ENCODE assay signal across 25 cellular contexts in the genomic region with DNA sequence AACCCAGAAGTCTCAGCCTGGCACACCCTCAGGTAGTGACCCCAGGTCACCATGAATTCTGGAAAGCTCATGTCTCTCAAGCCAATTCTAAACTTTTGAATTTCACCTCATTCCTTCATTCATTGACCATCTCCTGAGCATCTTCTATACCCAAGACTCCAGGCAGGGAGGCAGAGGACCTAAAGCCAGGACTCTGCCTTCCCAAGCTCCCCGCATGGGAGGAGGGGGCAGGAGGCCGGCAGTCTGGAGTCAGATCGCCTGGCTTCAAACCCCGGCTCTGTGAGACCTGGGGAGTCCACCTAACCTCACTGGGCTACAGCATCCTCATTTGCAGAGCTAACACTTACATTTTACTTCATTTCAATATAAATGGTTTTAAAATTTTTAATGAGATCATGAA.
A peak's percentile ranks its signal among the peaks of the same experiment; 100 is the strongest.
DNase-seq lines count a peak whose midpoint lies in the region; ATAC-seq and TF ChIP-seq lines count a peak whose summit lies in the region.
"Had no signal": no experiment of that assay in that cellular context is flagged by ENCODE, and none has a peak within 500 bp of the region (broad histone marks: within the 10 kb centered on the region; RNA-seq: fewer than 3 reads in every experiment).

No MANE protein-coding gene starts in this region.

- peak overlapping the region in 2 of 3 experiments; percentile 62 to 71 for H3K27ac Mint-ChIP-seq in nephron
- H3K27ac Mint-ChIP-seq in stimulated activated effector memory CD8-positive, alpha-beta T cell treated with anti-CD3 and anti-CD28 coated beads, Interleukin-12 subunit alpha, Interleukin-12 subunit beta, amount 100 ng/mL, for 72 hours = peak overlapping the region; percentile 63
- H3K27ac Mint-ChIP-seq: B cell had no signal

- no peak for ATAC-seq in stimulated activated effector memory CD8-positive, alpha-beta T cell treated with anti-CD3 and anti-CD28 coated beads, Interleukin-12 subunit alpha, Interleukin-12 subunit beta, amount 100 ng/mL, for 72 hours
- ATAC-seq: GM12878 had no signal

- DNase-seq in activated effector memory CD4-positive, alpha-beta T cell treated with anti-CD3 and anti-CD28 coated beads, Interleukin-2, amount 50 U/mL, for 16 hours = peak; percentile 50
- no peak for DNase-seq in activated effector memory CD4-positive, alpha-beta T cell treated with Interleukin-2 at 50 U/mL for 16 hours
- DNase-seq in coronary artery (ENCODE audit: low spot score) (peak; percentile 63), NCI-H82 (lab: John Stamatoyannopoulos, UW) (no peak)
- DNase-seq in stimulated activated effector memory CD8-positive, alpha-beta T cell treated with anti-CD3 and anti-CD28 coated beads, Interleukin-12 subunit alpha, Interleukin-12 subunit beta, amount 100 ng/mL, for 72 hours (ENCODE audit: low spot score in 2 of 2) = no peak
- DNase-seq in NK-92 treated with Interleukin-12 subunit alpha and Interleukin-12 subunit beta, amount 100 ng/mL, for 24 hours (lab: John Stamatoyannopoulos, UW) = no peak
- DNase-seq: CD8-positive, alpha-beta memory T cell; DMS 273 treated with DMSO at 0.1 percent for 48 hours; EL; GDM1; GM23248; KBM-7; MV-4-11; NCI-H1436 treated with DMSO at 0.1 percent for 48 hours; NCI-H187 treated with DMSO at 0.1 percent for 48 hours; NCI-H524; NCI-H748 treated with DMSO at 0.1 percent for 48 hours; RPMI8226; SIG-M5 had no signal

- H3K27me3 Mint-ChIP-seq in nephron (ENCODE audit: low read depth) = peaks cover 4% of the 10 kb centered on the region
- H3K27me3 Mint-ChIP-seq: B cell; CD8-positive, alpha-beta memory T cell had no signal

- no peak for TF ChIP-seq CTCF in coronary artery (IDR thresholded peaks at IDR 0.05)
- TF ChIP-seq CTCF in nephron (IDR thresholded peaks at IDR 0.05; ENCODE audit: unreplicated experiment in 3 of 3) = no peak

- peaks cover 64% of the 10 kb centered on the region for H3K4me1 Mint-ChIP-seq in nephron
- peaks cover 28% of the 10 kb centered on the region for H3K4me1 Mint-ChIP-seq in stimulated activated effector memory CD8-positive, alpha-beta T cell treated with anti-CD3 and anti-CD28 coated beads, Interleukin-12 subunit alpha, Interleukin-12 subunit beta, amount 100 ng/mL, for 72 hours

- H3K9me3 Mint-ChIP-seq in nephron = no peaks in the 10 kb centered on the region
- no peaks in the 10 kb centered on the region for H3K9me3 Mint-ChIP-seq in stimulated activated effector memory CD8-positive, alpha-beta T cell treated with anti-CD3 and anti-CD28 coated beads, Interleukin-12 subunit alpha, Interleukin-12 subunit beta, amount 100 ng/mL, for 72 hours
- H3K9me3 Mint-ChIP-seq: CD8-positive, alpha-beta memory T cell had no signal

- H3K4me3 Mint-ChIP-seq in nephron = no peak overlapping the region
- no peak overlapping the region for H3K4me3 Mint-ChIP-seq in stimulated activated effector memory CD8-positive, alpha-beta T cell treated with anti-CD3 and anti-CD28 coated beads, Interleukin-12 subunit alpha, Interleukin-12 subunit beta, amount 100 ng/mL, for 72 hours
- H3K4me3 Mint-ChIP-seq: B cell; CD8-positive, alpha-beta memory T cell; H9 had no signal

- H3K36me3 Mint-ChIP-seq in nephron (ENCODE audit: low read depth) = no peaks in the 10 kb centered on the region
- H3K36me3 Mint-ChIP-seq in stimulated activated effector memory CD8-positive, alpha-beta T cell treated with anti-CD3 and anti-CD28 coated beads, Interleukin-12 subunit alpha, Interleukin-12 subunit beta, amount 100 ng/mL, for 72 hours = no peaks in the 10 kb centered on the region

- H3K27ac ChIP-seq in coronary artery = no peak overlapping the region
- H3K27ac ChIP-seq: 22Rv1, C4-2B, GM23248 had no signal

- no peak overlapping the region for H3K4me3 ChIP-seq in coronary artery
- H3K4me3 ChIP-seq: GM12878, GM23248 had no signal

Comparison
In these comparisons a context has a peak if more than half of its experiments do, and no peak if none do; other contexts are left out.
1. DNase-seq: peak in activated effector memory CD4-positive, alpha-beta T cell treated with anti-CD3 and anti-CD28 coated beads, Interleukin-2, amount 50 U/mL, for 16 hours (single experiment) and coronary artery (single experiment); none in activated effector memory CD4-positive, alpha-beta T cell treated with Interleukin-2 at 50 U/mL for 16 hours (single experiment), stimulated activated effector memory CD8-positive, alpha-beta T cell treated with anti-CD3 and anti-CD28 coated beads, Interleukin-12 subunit alpha, Interleukin-12 subunit beta, amount 100 ng/mL, for 72 hours (0 of 2), NK-92 treated with Interleukin-12 subunit alpha and Interleukin-12 subunit beta, amount 100 ng/mL, for 24 hours (single experiment) and NCI-H82 (single experiment).